Comparison of ENCODE assay signal across 1 cellular context in the genomic region with DNA sequence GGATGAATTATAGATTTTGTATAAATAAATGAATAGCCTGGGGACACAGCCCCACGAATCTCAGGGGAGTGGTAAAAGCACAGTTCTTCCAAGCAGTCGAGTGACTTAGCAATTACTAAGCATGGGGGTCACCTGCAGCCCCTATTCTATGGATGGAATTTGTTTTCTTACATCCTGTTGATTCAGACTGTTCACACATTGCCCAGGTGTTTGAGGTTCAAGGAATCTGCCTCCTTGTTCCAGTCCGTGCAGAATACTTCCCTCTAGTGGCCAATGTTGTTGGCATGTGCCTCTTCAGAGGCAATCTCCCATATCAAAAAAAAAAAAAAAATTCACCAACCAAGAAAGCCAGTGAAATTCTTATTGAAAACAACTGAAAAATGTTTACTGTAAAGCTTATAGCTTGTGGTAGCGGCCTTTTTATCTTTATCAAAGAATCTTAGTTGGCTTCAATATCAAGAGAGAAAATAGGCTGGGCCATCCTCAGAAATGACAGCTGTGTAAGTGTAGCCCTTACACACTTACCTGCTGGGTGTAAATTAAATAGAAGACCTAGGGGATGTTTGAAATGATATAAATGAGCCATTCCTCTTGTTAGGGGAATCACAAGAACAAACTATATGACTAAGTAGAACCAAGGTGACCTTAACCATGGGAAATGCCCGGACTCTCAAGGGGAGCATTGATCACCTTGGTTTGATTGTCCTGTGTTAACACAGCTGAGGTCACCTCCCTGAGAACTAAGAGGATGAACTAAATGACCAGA.
TF ChIP-seq lines count a peak whose summit lies in the region.

No MANE protein-coding gene starts in this region.

TF ChIP-seq in WTC11, 78 proteins besides CTCF, POLR2A, EP300 and RAD21 (continued from another document):
- TF ChIP-seq, protein P1, sequence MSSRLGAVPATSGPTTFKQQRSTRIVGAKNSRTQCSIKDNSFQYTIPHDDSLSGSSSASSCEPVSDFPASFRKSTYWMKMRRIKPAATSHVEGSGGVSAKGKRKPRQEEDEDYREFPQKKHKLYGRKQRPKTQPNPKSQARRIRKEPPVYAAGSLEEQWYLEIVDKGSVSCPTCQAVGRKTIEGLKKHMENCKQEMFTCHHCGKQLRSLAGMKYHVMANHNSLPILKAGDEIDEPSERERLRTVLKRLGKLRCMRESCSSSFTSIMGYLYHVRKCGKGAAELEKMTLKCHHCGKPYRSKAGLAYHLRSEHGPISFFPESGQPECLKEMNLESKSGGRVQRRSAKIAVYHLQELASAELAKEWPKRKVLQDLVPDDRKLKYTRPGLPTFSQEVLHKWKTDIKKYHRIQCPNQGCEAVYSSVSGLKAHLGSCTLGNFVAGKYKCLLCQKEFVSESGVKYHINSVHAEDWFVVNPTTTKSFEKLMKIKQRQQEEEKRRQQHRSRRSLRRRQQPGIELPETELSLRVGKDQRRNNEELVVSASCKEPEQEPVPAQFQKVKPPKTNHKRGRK (CRISPR knock-in tag; IDR thresholded peaks at IDR 0.05; ENCODE audit: borderline replicate concordance), result no peak
- no peak for TF ChIP-seq NR3C1 (CRISPR knock-in tag; conservative IDR thresholded peaks at IDR 0.05; ENCODE audit: low read depth)
